In the genomic region with DNA sequence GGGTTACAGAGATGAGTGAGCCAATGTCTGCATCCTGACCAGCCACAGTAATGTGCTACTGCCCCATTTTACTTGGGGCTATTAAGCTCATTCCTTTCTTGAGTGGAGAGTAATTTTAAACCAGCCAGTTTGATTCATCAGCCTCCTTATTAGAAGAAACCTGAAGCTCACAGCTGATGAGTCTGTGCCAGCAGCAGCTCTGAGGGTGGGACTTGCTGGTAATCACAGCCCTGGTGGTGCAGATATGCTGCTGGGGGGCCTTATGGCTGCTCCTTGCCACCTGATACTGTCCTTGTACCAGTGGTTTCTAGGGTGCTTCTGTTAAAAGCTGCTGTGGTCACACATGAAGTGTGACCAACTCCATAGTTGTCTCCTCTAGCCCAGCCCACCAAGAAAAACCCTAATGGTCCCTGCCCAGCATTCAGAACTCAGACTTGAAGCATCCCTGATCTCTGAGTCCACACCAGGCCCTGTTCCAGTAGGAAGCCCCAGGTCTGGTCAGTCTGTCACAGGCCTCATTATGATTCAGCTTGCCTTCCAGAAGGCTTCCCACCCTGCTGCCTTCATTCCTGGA, we compare ENCODE assay signal across 1 cellular context.
TF ChIP-seq lines count a peak whose summit lies in the region.

No MANE protein-coding gene starts in this region.

TF ChIP-seq in HEK293, 187 proteins besides CTCF, POLR2A, EP300 and RAD21 (continued from another document):
- TF ChIP-seq, protein P1, sequence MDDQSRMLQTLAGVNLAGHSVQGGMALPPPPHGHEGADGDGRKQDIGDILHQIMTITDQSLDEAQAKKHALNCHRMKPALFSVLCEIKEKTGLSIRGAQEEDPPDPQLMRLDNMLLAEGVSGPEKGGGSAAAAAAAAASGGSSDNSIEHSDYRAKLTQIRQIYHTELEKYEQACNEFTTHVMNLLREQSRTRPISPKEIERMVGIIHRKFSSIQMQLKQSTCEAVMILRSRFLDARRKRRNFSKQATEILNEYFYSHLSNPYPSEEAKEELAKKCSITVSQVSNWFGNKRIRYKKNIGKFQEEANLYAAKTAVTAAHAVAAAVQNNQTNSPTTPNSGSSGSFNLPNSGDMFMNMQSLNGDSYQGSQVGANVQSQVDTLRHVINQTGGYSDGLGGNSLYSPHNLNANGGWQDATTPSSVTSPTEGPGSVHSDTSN (CRISPR knock-in tag; IDR thresholded peaks at IDR 0.05) = no peak
- TF ChIP-seq ZNF223 (tag by site-specific recombination; IDR thresholded peaks at IDR 0.05) (no peak), ZNF2 (tag by site-specific recombination; IDR thresholded peaks at IDR 0.05) (no peak), ZNF624 (tag by site-specific recombination; IDR thresholded peaks at IDR 0.05) (no peak)
- TF ChIP-seq, protein P2, sequence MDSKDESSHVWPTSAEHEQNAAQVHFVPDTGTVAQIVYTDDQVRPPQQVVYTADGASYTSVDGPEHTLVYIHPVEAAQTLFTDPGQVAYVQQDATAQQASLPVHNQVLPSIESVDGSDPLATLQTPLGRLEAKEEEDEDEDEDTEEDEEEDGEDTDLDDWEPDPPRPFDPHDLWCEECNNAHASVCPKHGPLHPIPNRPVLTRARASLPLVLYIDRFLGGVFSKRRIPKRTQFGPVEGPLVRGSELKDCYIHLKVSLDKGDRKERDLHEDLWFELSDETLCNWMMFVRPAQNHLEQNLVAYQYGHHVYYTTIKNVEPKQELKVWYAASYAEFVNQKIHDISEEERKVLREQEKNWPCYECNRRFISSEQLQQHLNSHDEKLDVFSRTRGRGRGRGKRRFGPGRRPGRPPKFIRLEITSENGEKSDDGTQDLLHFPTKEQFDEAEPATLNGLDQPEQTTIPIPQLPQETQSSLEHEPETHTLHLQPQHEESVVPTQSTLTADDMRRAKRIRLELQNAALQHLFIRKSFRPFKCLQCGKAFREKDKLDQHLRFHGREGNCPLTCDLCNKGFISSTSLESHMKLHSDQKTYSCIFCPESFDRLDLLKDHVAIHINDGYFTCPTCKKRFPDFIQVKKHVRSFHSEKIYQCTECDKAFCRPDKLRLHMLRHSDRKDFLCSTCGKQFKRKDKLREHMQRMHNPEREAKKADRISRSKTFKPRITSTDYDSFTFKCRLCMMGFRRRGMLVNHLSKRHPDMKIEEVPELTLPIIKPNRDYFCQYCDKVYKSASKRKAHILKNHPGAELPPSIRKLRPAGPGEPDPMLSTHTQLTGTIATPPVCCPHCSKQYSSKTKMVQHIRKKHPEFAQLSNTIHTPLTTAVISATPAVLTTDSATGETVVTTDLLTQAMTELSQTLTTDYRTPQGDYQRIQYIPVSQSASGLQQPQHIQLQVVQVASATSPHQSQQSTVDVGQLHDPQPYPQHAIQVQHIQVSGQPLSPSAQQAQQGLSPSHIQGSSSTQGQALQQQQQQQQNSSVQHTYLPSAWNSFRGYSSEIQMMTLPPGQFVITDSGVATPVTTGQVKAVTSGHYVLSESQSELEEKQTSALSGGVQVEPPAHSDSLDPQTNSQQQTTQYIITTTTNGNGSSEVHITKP (tag by site-specific recombination; IDR thresholded peaks at IDR 0.05) = peak; percentile 46; the same call in 1 of the 2 replicates
